ENCODE assay signal across 17 cellular contexts in genomic region chr3:98519351-98519750, GRCh38. TPM values are rescaled to one million over a fixed set of nuclear protein-coding genes. Genes with fewer than 3 reads are reported as not detected.
A peak's percentile ranks its signal among the peaks of the same experiment; 100 is the strongest.
DNase-seq lines count a peak whose midpoint lies in the region; ATAC-seq and TF ChIP-seq lines count a peak whose summit lies in the region.
"Had no signal": no experiment of that assay in that cellular context is flagged by ENCODE, and none has a peak within 500 bp of the region (broad histone marks: within the 10 kb centered on the region; RNA-seq: fewer than 3 reads in every experiment).

No MANE protein-coding gene starts in this region.

- intact Hi-C loops in naive thymus-derived CD4-positive, alpha-beta T cell (cut with micrococcal nuclease), result loop anchor here in 1 of 2 donors (2.0 kb wide), 1 partner anchor 15 kb away; no protein-coding TSS in a partner anchor
- intact Hi-C loops in body of pancreas (cut with DNase I), result no loop called here

- H3K4me3 ChIP-seq in Loucy (ENCODE audit: low read length, poor library complexity, severe bottlenecking), result peak overlapping the region; percentile 88
- H3K4me3 ChIP-seq in naive thymus-derived CD4-positive, alpha-beta T cell (ENCODE audit: low read length), result no peak overlapping the region
- no peak overlapping the region for H3K4me3 ChIP-seq in body of pancreas
- H3K4me3 ChIP-seq: transverse colon had no signal

- CTCF ChIA-PET in naive thymus-derived CD4-positive, alpha-beta T cell (lab: Charles Lee), result no interaction called here

- no peak overlapping the region for H3K9ac ChIP-seq in Loucy (ENCODE audit: low read depth, low read length, poor library complexity, severe bottlenecking)

- peaks cover 0 to 2% (median 0%) of the 10 kb centered on the region in 11 donors for H3K9me3 Mint-ChIP-seq in naive thymus-derived CD4-positive, alpha-beta T cell
- H3K9me3 Mint-ChIP-seq in HFFc6, result no peaks in the 10 kb centered on the region
- H3K9me3 Mint-ChIP-seq: naive B cell had no signal

- no peak for ATAC-seq in naive thymus-derived CD4-positive, alpha-beta T cell
- no peak for ATAC-seq in body of pancreas

- H3K9me3 ChIP-seq in Loucy (ENCODE audit: insufficient read depth, low read depth, low read length) (no peaks in the 10 kb centered on the region), body of pancreas (no peaks in the 10 kb centered on the region)
- no peaks in the 10 kb centered on the region for H3K9me3 ChIP-seq in naive thymus-derived CD4-positive, alpha-beta T cell (ENCODE audit: control insufficient read depth in 2 of 3, low read length in 3 of 3)
- H3K9me3 ChIP-seq: transverse colon had no signal

- peaks cover 50% of the 10 kb centered on the region for H3K79me2 ChIP-seq in Loucy (ENCODE audit: insufficient read depth, low read length)

- POLR2A ChIA-PET in naive thymus-derived CD4-positive, alpha-beta T cell (lab: Charles Lee), result no interaction called here

- DNase-seq in EH (ENCODE audit: low read depth) (peak; percentile 44), astrocyte of the hippocampus (ENCODE audit: low read depth, low spot score) (peak; percentile 21), body of pancreas (no peak), NCI-H1105 treated with DMSO at 0.1 percent for 48 hours (lab: John Stamatoyannopoulos, UW) (no peak), HFFc6 (no peak)
- DNase-seq in naive thymus-derived CD4-positive, alpha-beta T cell, result no peak
- DNase-seq in effector CD4-positive, alpha-beta T cell, result no peak
- DNase-seq: glutamatergic neuron, naive B cell, NCI-H2081, Right ventricle myocardium superior, transverse colon had no signal

- H3K27ac Mint-ChIP-seq in naive thymus-derived CD4-positive, alpha-beta T cell, result peak overlapping the region in 7 of 9 donors; percentile 1 to 73 (median 30)
- H3K27ac Mint-ChIP-seq in HFFc6, result no peak overlapping the region

- H3K27me3 Mint-ChIP-seq in naive thymus-derived CD4-positive, alpha-beta T cell, result no peaks in the 10 kb centered on the region
- peaks cover 1% of the 10 kb centered on the region; the same call in 1 of the 2 replicates for H3K27me3 Mint-ChIP-seq in HFFc6 (ENCODE audit: insufficient read depth)
- H3K27me3 Mint-ChIP-seq: naive B cell had no signal

- peak overlapping the region; percentile 88 for H3K4me2 ChIP-seq in Loucy (ENCODE audit: low read depth, low read length, poor library complexity, severe bottlenecking)

- no peak overlapping the region for H3K27ac ChIP-seq in naive thymus-derived CD4-positive, alpha-beta T cell (ENCODE audit: low read depth, low read length)
- no peak overlapping the region for H3K27ac ChIP-seq in body of pancreas
- H3K27ac ChIP-seq: transverse colon had no signal

- peaks cover 0 to 68% (median 32%) of the 10 kb centered on the region in 5 donors for H3K36me3 Mint-ChIP-seq in naive thymus-derived CD4-positive, alpha-beta T cell
- peaks cover 18% of the 10 kb centered on the region; the same call in 1 of the 2 replicates for H3K36me3 Mint-ChIP-seq in HFFc6 (ENCODE audit: low read depth)

- peak overlapping the region in 6 of 10 donors; percentile 2 to 94 (median 28) for H3K4me3 Mint-ChIP-seq in naive thymus-derived CD4-positive, alpha-beta T cell
- H3K4me3 Mint-ChIP-seq in HFFc6, result no peak overlapping the region

- TF ChIP-seq CTCF in Loucy (conservative IDR thresholded peaks at IDR 0.05; ENCODE audit: low read length) (no peak), body of pancreas (IDR thresholded peaks at IDR 0.05) (no peak), HFFc6 (IDR thresholded peaks at IDR 0.05) (no peak)

- H3K4me1 ChIP-seq in Loucy (ENCODE audit: insufficient read depth, low read length, poor library complexity, severe bottlenecking) (peaks cover 44% of the 10 kb centered on the region), body of pancreas (peaks cover 10% of the 10 kb centered on the region)
- H3K4me1 ChIP-seq in naive thymus-derived CD4-positive, alpha-beta T cell (ENCODE audit: control insufficient read depth in 2 of 2, insufficient read depth in 2 of 2, low read length in 2 of 2), result peaks cover 16 to 24% of the 10 kb centered on the region in 2 donors

- H3K4me1 Mint-ChIP-seq in naive thymus-derived CD4-positive, alpha-beta T cell, result peaks cover 31 to 65% (median 58%) of the 10 kb centered on the region in 7 donors
- peaks cover 31% of the 10 kb centered on the region for H3K4me1 Mint-ChIP-seq in HFFc6 (ENCODE audit: low read depth)

- no peak for TF ChIP-seq POLR2A in body of pancreas (IDR thresholded peaks at IDR 0.05)

- no peaks in the 10 kb centered on the region for H3K9me2 ChIP-seq in Loucy (replicated peaks; ENCODE audit: low read depth, low read length)

- H3K36me3 ChIP-seq in Loucy (ENCODE audit: insufficient read depth, low read length) (peaks cover 5% of the 10 kb centered on the region; the same call in 1 of the 2 replicates), body of pancreas (replicated peaks in 1 of 2; ENCODE audit: insufficient read depth in 1 of 2, low read depth in 2 of 2) (peaks cover 0 to 10% of the 10 kb centered on the region in 2 donors)
- peaks cover 4 to 19% (median 4%) of the 10 kb centered on the region in 3 experiments for H3K36me3 ChIP-seq in naive thymus-derived CD4-positive, alpha-beta T cell (ENCODE audit: control insufficient read depth in 2 of 3, insufficient read depth in 3 of 3, low read length in 3 of 3)

- H4K20me1 ChIP-seq in Loucy (ENCODE audit: insufficient read depth, low read length, poor library complexity, severe bottlenecking), result peaks cover 36% of the 10 kb centered on the region

- no peaks in the 10 kb centered on the region for H3F3A ChIP-seq in Loucy (ENCODE audit: low read depth)

- H3K27me3 ChIP-seq in Loucy (ENCODE audit: insufficient read depth, low read length, poor library complexity, severe bottlenecking) (no peaks in the 10 kb centered on the region), body of pancreas (no peaks in the 10 kb centered on the region)
- H3K27me3 ChIP-seq in naive thymus-derived CD4-positive, alpha-beta T cell (ENCODE audit: control insufficient read depth in 2 of 2, insufficient read depth in 2 of 2, low read length in 2 of 2), result no peaks in the 10 kb centered on the region
- H3K27me3 ChIP-seq: transverse colon had no signal

- 94 to 96% methylated on average over 1 of the region's 1 CpG for WGBS in body of pancreas, 2 donors

- no peak overlapping the region for H2AFZ ChIP-seq in Loucy (ENCODE audit: low read length)

RNA-seq across cellular contexts. Expression of gene CLDND1, which starts 3.4 kb away (rescaled TPM):
- total RNA-seq in naive thymus-derived CD4-positive, alpha-beta T cell, result 100 to 1,000 TPM; 100 to 478 (median 132) TPM
- polyA plus RNA-seq in naive thymus-derived CD4-positive, alpha-beta T cell, result 10 to 100 TPM; 40.6 to 47.4 TPM
- total RNA-seq in body of pancreas, result 10 to 100 TPM; 38.1 to 65.6 TPM
- 10 to 100 TPM; 41.4 to 52.3 (median 48.5) TPM for total RNA-seq in HFFc6 (2021; fragmentation: NEBNext Ultra II Directional; extraction: Animal tissue kit (Norgen Biotek cat#: 25700))

RNA-seq across cellular contexts. Expression of gene GPR15, which starts 12.4 kb away (rescaled TPM):
- 10 to 100 TPM in 2 of 5 experiments, 1 to 10 TPM in 3; 3.3 to 24.2 (median 5.1) TPM for total RNA-seq in naive thymus-derived CD4-positive, alpha-beta T cell
- under 1 TPM; 0.52 to 0.79 TPM for polyA plus RNA-seq in naive thymus-derived CD4-positive, alpha-beta T cell
- total RNA-seq in body of pancreas, result not detected
- total RNA-seq in HFFc6 (2021; fragmentation: NEBNext Ultra II Directional; extraction: Animal tissue kit (Norgen Biotek cat#: 25700)), result not detected
- total RNA-seq: H1, kidney epithelial cell, Right ventricle myocardium superior, skeletal muscle tissue had no signal
- polyA plus RNA-seq: H1 had no signal

RNA-seq across cellular contexts. Expression of gene OR5K2, which starts 21.9 kb away (rescaled TPM):
- not detected for total RNA-seq in naive thymus-derived CD4-positive, alpha-beta T cell
- polyA plus RNA-seq in naive thymus-derived CD4-positive, alpha-beta T cell, result not detected
- not detected for total RNA-seq in body of pancreas
- total RNA-seq in HFFc6 (2021; fragmentation: NEBNext Ultra II Directional; extraction: Animal tissue kit (Norgen Biotek cat#: 25700)), result not detected
- total RNA-seq: H1, kidney epithelial cell, Right ventricle myocardium superior, skeletal muscle tissue, transverse colon had no signal
- polyA plus RNA-seq: adipose tissue, H1 had no signal

RNA-seq across cellular contexts. Expression of gene OR5K1, which starts 56.4 kb away (rescaled TPM):
- total RNA-seq in naive thymus-derived CD4-positive, alpha-beta T cell, result not detected
- polyA plus RNA-seq in naive thymus-derived CD4-positive, alpha-beta T cell, result not detected
- total RNA-seq in body of pancreas, result not detected
- not detected for total RNA-seq in HFFc6 (2021; fragmentation: NEBNext Ultra II Directional; extraction: Animal tissue kit (Norgen Biotek cat#: 25700))
- total RNA-seq: H1, kidney epithelial cell, Right ventricle myocardium superior, skeletal muscle tissue, transverse colon had no signal
- polyA plus RNA-seq: adipose tissue, H1 had no signal

Comparison
In these comparisons a context has a peak if more than half of its experiments do, and no peak if none do; other contexts are left out.
1. DNase-seq: peak in EH (single experiment) and astrocyte of the hippocampus (single experiment); none in naive thymus-derived CD4-positive, alpha-beta T cell (0 of 9), body of pancreas (0 of 4), NCI-H1105 treated with DMSO at 0.1 percent for 48 hours (single experiment), HFFc6 (single experiment) and effector CD4-positive, alpha-beta T cell (single experiment).
2. RNA of gene GPR15, which starts 12.4 kb away (total RNA-seq): 3.3 to 24.2 TPM in naive thymus-derived CD4-positive, alpha-beta T cell; not detected in body of pancreas and not detected in HFFc6; every median in the first group is over 4 times any median in the second.